28 cellular contexts compared by ENCODE assay signal in the genomic region with DNA sequence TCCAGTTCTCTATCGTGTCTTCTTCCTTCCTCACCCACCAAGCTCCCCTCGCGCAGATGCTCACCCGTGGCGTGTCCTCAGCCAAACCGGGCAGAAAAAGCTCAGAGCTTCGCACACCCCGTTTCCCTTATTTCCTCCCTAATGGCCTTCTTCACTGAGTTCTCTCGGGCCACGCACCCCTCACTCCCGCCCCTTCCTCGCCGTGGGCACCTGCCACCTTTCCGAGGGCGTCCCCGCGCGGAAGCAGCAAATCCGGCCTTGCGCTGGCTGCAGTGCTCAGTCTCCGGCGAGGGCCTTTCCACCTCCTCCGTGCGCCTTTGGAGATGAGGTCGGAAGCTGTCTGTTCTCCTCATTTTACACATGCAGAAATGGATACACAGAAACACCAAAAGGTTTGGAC. TPM values are rescaled to one million over a fixed set of nuclear protein-coding genes. Genes with fewer than 3 reads are reported as not detected.
A peak's percentile ranks its signal among the peaks of the same experiment; 100 is the strongest.
DNase-seq lines count a peak whose midpoint lies in the region; ATAC-seq and TF ChIP-seq lines count a peak whose summit lies in the region.
"Had no signal": no experiment of that assay in that cellular context is flagged by ENCODE, and none has a peak within 500 bp of the region (broad histone marks: within the 10 kb centered on the region; RNA-seq: fewer than 3 reads in every experiment).

No MANE protein-coding gene starts in this region.

- peak overlapping the region; percentile 97 for H3K27ac ChIP-seq in VCaP
- H3K27ac ChIP-seq: 22Rv1 had no signal

- peaks cover 23% of the 10 kb centered on the region for H3K27me3 Mint-ChIP-seq in activated naive CD8-positive, alpha-beta T cell treated with anti-CD3 and anti-CD28 coated beads, Interleukin-2, amount 10 ng/mL, durations not matched to agents 7 days and 5 days
- H3K27me3 Mint-ChIP-seq in activated naive CD8-positive, alpha-beta T cell treated with anti-CD3 and anti-CD28 coated beads, Interleukin-2, amount 50 U/mL, for 24 hours = peaks cover 5% of the 10 kb centered on the region

- no peaks in the 10 kb centered on the region for H3K9me3 Mint-ChIP-seq in activated naive CD8-positive, alpha-beta T cell treated with anti-CD3 and anti-CD28 coated beads, Interleukin-2, amount 10 ng/mL, durations not matched to agents 7 days and 5 days
- H3K9me3 Mint-ChIP-seq in activated naive CD8-positive, alpha-beta T cell treated with anti-CD3 and anti-CD28 coated beads, Interleukin-2, amount 50 U/mL, for 24 hours = no peaks in the 10 kb centered on the region
- H3K9me3 Mint-ChIP-seq: CD14-positive monocyte had no signal

- no peaks in the 10 kb centered on the region for H3K36me3 ChIP-seq in mucosa of descending colon (ENCODE audit: low read depth)

- no peaks in the 10 kb centered on the region for H3K36me3 Mint-ChIP-seq in activated naive CD8-positive, alpha-beta T cell treated with anti-CD3 and anti-CD28 coated beads, Interleukin-2, amount 10 ng/mL, durations not matched to agents 7 days and 5 days
- H3K36me3 Mint-ChIP-seq in activated naive CD8-positive, alpha-beta T cell treated with anti-CD3 and anti-CD28 coated beads, Interleukin-2, amount 50 U/mL, for 24 hours (ENCODE audit: low read depth) = no peaks in the 10 kb centered on the region
- H3K36me3 Mint-ChIP-seq: CD14-positive monocyte; CD8-positive, alpha-beta memory T cell had no signal

- intact Hi-C loops in mucosa of descending colon (cut with DNase I, micrococcal nuclease) = no loop called here
- intact Hi-C loops in posterior vena cava (cut with DNase I) = no loop called here

- TF ChIP-seq CTCF in VCaP (conservative IDR thresholded peaks at IDR 0.05) (no peak), mucosa of descending colon (IDR thresholded peaks at IDR 0.05) (no peak)

- POLR2A ChIA-PET in activated naive CD8-positive, alpha-beta T cell treated with anti-CD3 and anti-CD28 coated beads, Interleukin-2, amount 10 ng/mL, durations not matched to agents 7 days and 5 days (lab: Charles Lee) = no interaction called here

- H3K4me3 Mint-ChIP-seq in activated naive CD8-positive, alpha-beta T cell treated with anti-CD3 and anti-CD28 coated beads, Interleukin-2, amount 10 ng/mL, durations not matched to agents 7 days and 5 days = no peak overlapping the region
- no peak overlapping the region for H3K4me3 Mint-ChIP-seq in activated naive CD8-positive, alpha-beta T cell treated with anti-CD3 and anti-CD28 coated beads, Interleukin-2, amount 50 U/mL, for 24 hours
- H3K4me3 Mint-ChIP-seq: B cell; CD14-positive monocyte; CD8-positive, alpha-beta memory T cell had no signal

- peaks cover 12% of the 10 kb centered on the region for H3K4me1 ChIP-seq in mucosa of descending colon (ENCODE audit: low read depth)

- no peaks in the 10 kb centered on the region for H3K9me3 ChIP-seq in mucosa of descending colon
- H3K9me3 ChIP-seq: SK-N-SH had no signal

- no peak overlapping the region for H3K4me3 ChIP-seq in mucosa of descending colon
- H3K4me3 ChIP-seq: K562 had no signal

- H3K27ac Mint-ChIP-seq in activated naive CD8-positive, alpha-beta T cell treated with anti-CD3 and anti-CD28 coated beads, Interleukin-2, amount 10 ng/mL, durations not matched to agents 7 days and 5 days = no peak overlapping the region
- H3K27ac Mint-ChIP-seq in activated naive CD8-positive, alpha-beta T cell treated with anti-CD3 and anti-CD28 coated beads, Interleukin-2, amount 50 U/mL, for 24 hours = no peak overlapping the region
- H3K27ac Mint-ChIP-seq: B cell; CD8-positive, alpha-beta memory T cell had no signal

- peak; percentile 9 for DNase-seq in activated naive CD8-positive, alpha-beta T cell treated with anti-CD3 and anti-CD28 coated beads, Interleukin-2, amount 10 ng/mL, durations not matched to agents 7 days and 5 days
- no peak for DNase-seq in activated naive CD8-positive, alpha-beta T cell treated with anti-CD3 and anti-CD28 coated beads, Interleukin-2, amount 50 U/mL, for 24 hours
- DNase-seq in mucosa of descending colon (peak in 2 of 3 donors; percentile 16 to 42), posterior vena cava (ENCODE audit: low spot score) (peak; percentile 69), NCI-H187 (lab: John Stamatoyannopoulos, UW) (no peak), ecto neural progenitor cell (ENCODE audit: low spot score) (no peak)
- DNase-seq: Calu3, DND-41, H7, Kasumi-1, NCI-H1417, NCI-H1694, NCI-H2081 treated with DMSO at 0.1 percent for 48 hours, NCI-H2171, NCI-H345, NCI-H510A treated with DMSO at 0.1 percent for 48 hours, NCI-H774, SK-N-SH had no signal

- no peak for ATAC-seq in activated naive CD8-positive, alpha-beta T cell treated with anti-CD3 and anti-CD28 coated beads, Interleukin-2, amount 10 ng/mL, durations not matched to agents 7 days and 5 days (ENCODE audit: low read depth)
- no peak for ATAC-seq in activated naive CD8-positive, alpha-beta T cell treated with anti-CD3 and anti-CD28 coated beads, Interleukin-2, amount 50 U/mL, for 24 hours
- no peak for ATAC-seq in mucosa of descending colon
- no peak for ATAC-seq in GM21619 (IDR thresholded peaks at IDR 0.05; ENCODE audit: unreplicated experiment)
- ATAC-seq: HepG2, K562 had no signal

- H3K4me1 Mint-ChIP-seq in activated naive CD8-positive, alpha-beta T cell treated with anti-CD3 and anti-CD28 coated beads, Interleukin-2, amount 10 ng/mL, durations not matched to agents 7 days and 5 days = peaks cover 7% of the 10 kb centered on the region
- H3K4me1 Mint-ChIP-seq in activated naive CD8-positive, alpha-beta T cell treated with anti-CD3 and anti-CD28 coated beads, Interleukin-2, amount 50 U/mL, for 24 hours = peaks cover 9% of the 10 kb centered on the region
- H3K4me1 Mint-ChIP-seq: B cell had no signal

RNA-seq across cellular contexts. Expression of gene CALML3, which starts 12.4 kb away (rescaled TPM):
- total RNA-seq in activated naive CD8-positive, alpha-beta T cell treated with anti-CD3 and anti-CD28 coated beads, Interleukin-2, amount 10 ng/mL, durations not matched to agents 7 days and 5 days = not detected
- under 1 TPM in 2 of 3 donors, not detected in 1; 0.09 to 0.17 TPM for total RNA-seq in mucosa of descending colon
- not detected for total RNA-seq in posterior vena cava
- total RNA-seq: B cell; Calu3; CD8-positive, alpha-beta memory T cell; H7; HepG2; HT1080; K562; M059J had no signal

RNA-seq across cellular contexts. Expression of gene CALML5, which starts 13.0 kb away (rescaled TPM):
- not detected for total RNA-seq in activated naive CD8-positive, alpha-beta T cell treated with anti-CD3 and anti-CD28 coated beads, Interleukin-2, amount 10 ng/mL, durations not matched to agents 7 days and 5 days
- total RNA-seq in mucosa of descending colon (not detected), posterior vena cava (not detected)
- total RNA-seq: B cell; Calu3; CD8-positive, alpha-beta memory T cell; H7; HepG2; K562; M059J had no signal

Comparison
In these comparisons a context has a peak if more than half of its experiments do, and no peak if none do; other contexts are left out.
1. DNase-seq: peak in activated naive CD8-positive, alpha-beta T cell treated with anti-CD3 and anti-CD28 coated beads, Interleukin-2, amount 10 ng/mL, durations not matched to agents 7 days and 5 days (single experiment), mucosa of descending colon (2 of 3) and posterior vena cava (single experiment); none in activated naive CD8-positive, alpha-beta T cell treated with anti-CD3 and anti-CD28 coated beads, Interleukin-2, amount 50 U/mL, for 24 hours (single experiment), NCI-H187 (0 of 2) and ecto neural progenitor cell (single experiment).